1 cellular context compared by ENCODE assay signal in genomic region chr11:3218483-3219280, GRCh38.
TF ChIP-seq lines count a peak whose summit lies in the region.

TSS of gene MRGPRG (minus strand) at chr11:3218813. CDS start at chr11:3218813, 0 bp downstream.

TF ChIP-seq in K562, 482 proteins besides CTCF, POLR2A, EP300 and RAD21 (continued from another document):
- TF ChIP-seq POLR2H (tag; IDR thresholded peaks at IDR 0.05; ENCODE audit: low read depth) (no peak), ATF1 (CRISPR knock-in tag; IDR thresholded peaks at IDR 0.05) (no peak), ATF1 (tag; IDR thresholded peaks at IDR 0.05) (no peak), KAT7 (CRISPR knock-in tag; IDR thresholded peaks at IDR 0.05; ENCODE audit: borderline replicate concordance) (no peak), GTF2A2 (tag; IDR thresholded peaks at IDR 0.05) (no peak), FUS (optimal IDR thresholded peaks at IDR 0.05; ENCODE audit: low read depth, low read length) (no peak), NFE2 (IDR thresholded peaks at IDR 0.05; ENCODE audit: low read depth) (no peak), ZNF408 (CRISPR knock-in tag; IDR thresholded peaks at IDR 0.05; ENCODE audit: low read depth) (no peak), ZNF217 (CRISPR knock-in tag; IDR thresholded peaks at IDR 0.05) (no peak), MXI1 (IDR thresholded peaks at IDR 0.05; ENCODE audit: low read depth, low read length) (no peak), BRF1 (IDR thresholded peaks at IDR 0.05; ENCODE audit: borderline replicate concordance, extremely low read depth, insufficient read length) (no peak), JUN (IDR thresholded peaks at IDR 0.05; ENCODE audit: borderline replicate concordance, low read depth, low read length) (no peak), JUN (CRISPR knock-in tag; IDR thresholded peaks at IDR 0.05; ENCODE audit: borderline replicate concordance) (no peak), NUFIP1 (IDR thresholded peaks at IDR 0.05; ENCODE audit: partially characterized antibody) (no peak), ZNF121 (CRISPR knock-in tag; conservative IDR thresholded peaks at IDR 0.05) (no peak), SETDB1 (IDR thresholded peaks at IDR 0.05; ENCODE audit: low read length) (no peak)
